10 cellular contexts compared by ENCODE assay signal in the genomic region with DNA sequence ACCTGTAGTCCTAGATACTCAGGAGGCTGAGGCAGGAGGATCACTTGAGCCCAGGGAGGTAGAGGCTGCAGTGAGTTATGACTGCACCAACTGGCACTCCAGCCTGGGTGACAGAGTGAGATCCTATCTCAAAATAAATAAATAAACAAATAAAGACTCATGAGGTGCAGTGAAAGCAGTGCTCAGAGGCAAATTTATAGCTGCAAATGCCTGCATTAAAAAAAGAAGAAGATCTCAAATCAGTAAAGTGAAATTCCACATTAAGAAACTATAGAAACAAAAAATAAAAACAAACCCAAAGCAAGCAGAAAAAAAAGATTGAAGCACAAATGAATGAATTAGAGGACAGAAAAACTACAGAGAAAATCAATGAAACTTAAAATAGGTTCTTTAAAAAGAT. TPM values are rescaled to one million over a fixed set of nuclear protein-coding genes. Genes with fewer than 3 reads are reported as not detected.
"Had no signal": no experiment of that assay in that cellular context is flagged by ENCODE, and none has a peak within 500 bp of the region (broad histone marks: within the 10 kb centered on the region; RNA-seq: fewer than 3 reads in every experiment).

No MANE protein-coding gene starts in this region.

- H3K4me1 Mint-ChIP-seq: GM23338, H9 had no signal

- H3K27ac ChIP-seq: HL-60 had no signal

- FAIRE-seq: H1, H54, K562 had no signal

- ATAC-seq: GM23338, K562 had no signal

- H3K9me3 Mint-ChIP-seq: GM23338 had no signal

- DNase-seq: H9, HCEC 1CT, HFFc6, IMR-90 had no signal

- H3K4me3 ChIP-seq: GM23338, K562 had no signal

- H3K27ac Mint-ChIP-seq: GM23338, H9, HFFc6 had no signal

- H3K4me2 ChIP-seq: GM23338 had no signal

- H3K4me3 Mint-ChIP-seq: GM23338, H9, HFFc6 had no signal

RNA-seq across cellular contexts. Expression of a gene that starts 22.5 kb away (rescaled TPM):
- total RNA-seq: GM23338, H9, HFFc6, HT1080, IMR-90 had no signal
- polyA plus RNA-seq: IMR-90 had no signal
